Comparison of ENCODE assay signal across 8 cellular contexts in the genomic region with DNA sequence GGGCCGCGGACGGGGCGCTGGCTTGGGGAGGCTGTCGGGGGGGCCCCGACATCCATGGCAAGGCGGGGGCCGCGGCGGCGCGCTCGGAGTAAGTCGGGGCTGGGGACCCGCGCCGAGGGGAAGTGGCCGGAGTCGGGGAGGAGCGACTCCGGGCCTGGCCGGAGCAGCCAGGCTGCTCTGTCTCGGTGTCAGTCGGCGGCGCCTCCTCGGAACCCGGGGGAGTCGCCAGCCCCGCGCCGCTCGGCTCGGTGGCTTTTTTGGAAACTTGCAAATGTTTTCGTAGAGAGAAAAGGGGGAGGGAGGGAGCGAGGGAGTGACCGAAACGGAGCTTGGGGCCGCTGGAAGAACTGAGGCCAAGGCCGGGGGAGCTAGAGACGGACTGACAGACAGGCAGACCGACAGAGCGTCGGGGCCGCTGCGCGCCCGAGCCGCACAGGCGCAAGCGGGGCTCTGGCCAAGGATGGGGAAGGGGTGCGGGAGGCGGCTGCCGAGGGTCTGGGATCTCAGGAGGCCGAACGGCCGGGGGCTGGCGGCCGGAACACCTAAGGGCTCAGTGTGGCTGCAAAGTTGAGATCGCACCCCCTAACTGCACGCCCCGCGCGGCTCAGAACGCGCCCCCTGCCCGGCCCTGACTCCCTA. TPM values are rescaled to one million over a fixed set of nuclear protein-coding genes. Genes with fewer than 3 reads are reported as not detected.
DNase-seq lines count a peak whose midpoint lies in the region; ATAC-seq and TF ChIP-seq lines count a peak whose summit lies in the region.

No MANE protein-coding gene starts in this region.

- CTCF ChIA-PET in PC-9 (lab: Charles Lee): no interaction called here

- H3K4me1 Mint-ChIP-seq in endodermal cell (peaks cover 14% of the 10 kb centered on the region), naive B cell (peaks cover 9 to 17% (median 13%) of the 10 kb centered on the region in 3 donors)

- H3K4me2 ChIP-seq in PC-9: peak overlapping the region; percentile 28; the same call in 1 of the 2 replicates

- no peaks in the 10 kb centered on the region for H4K20me1 ChIP-seq in PC-9 (ENCODE audit: insufficient read depth)

- no peaks in the 10 kb centered on the region for H3K79me2 ChIP-seq in PC-9 (ENCODE audit: low read depth)

- peak; percentile 76 for DNase-seq in ELF-1 (ENCODE audit: low read depth, low spot score)
- no peak for DNase-seq in PC-9
- DNase-seq in endodermal cell: peak; percentile 84
- DNase-seq in naive B cell: no peak
- DNase-seq in Kasumi-1 (lab: John Stamatoyannopoulos, UW): no peak
- no peak for DNase-seq in posterior cingulate gyrus
- DNase-seq in hippocampal formation (lab: John Stamatoyannopoulos, UW): no peak
- no peak for DNase-seq in stimulated activated CD4-positive, alpha-beta T cell treated with anti-CD3 and anti-CD28 coated beads, Interleukin-2, amount 100 ng/mL, for 48 hours

- H3K4me1 ChIP-seq in PC-9 (replicated peaks; ENCODE audit: insufficient read depth) (peaks cover 12% of the 10 kb centered on the region), endodermal cell (ENCODE audit: control insufficient read depth, insufficient read depth, low read length) (peaks cover 8% of the 10 kb centered on the region)

- H2AFZ ChIP-seq in PC-9: no peak overlapping the region

- H3K27me3 ChIP-seq in PC-9 (ENCODE audit: insufficient read depth, low read depth) (peaks cover 35% of the 10 kb centered on the region), endodermal cell (ENCODE audit: control insufficient read depth, insufficient read depth, low read length, poor library complexity, severe bottlenecking) (peaks cover 59% of the 10 kb centered on the region)

- TF ChIP-seq CTCF in PC-9 (conservative IDR thresholded peaks at IDR 0.05) (no peak), endodermal cell (conservative IDR thresholded peaks at IDR 0.05) (no peak)

- H3K4me3 Mint-ChIP-seq in endodermal cell (peak overlapping the region; percentile 68), naive B cell (peak overlapping the region; percentile 60 to 88 (median 80))

- H3K9me2 ChIP-seq in PC-9 (ENCODE audit: insufficient read depth): no peaks in the 10 kb centered on the region

- intact Hi-C loops in PC-9 (cut with micrococcal nuclease; ENCODE audit: unreplicated experiment) (no loop called here), posterior cingulate gyrus (cut with DNase I) (no loop called here)

- H3K27ac Mint-ChIP-seq in endodermal cell: no peak overlapping the region
- H3K27ac Mint-ChIP-seq in naive B cell: no peak overlapping the region

- H3F3A ChIP-seq in PC-9 (ENCODE audit: insufficient read depth, low read depth): no peaks in the 10 kb centered on the region; the same call in 1 of the 2 replicates

- peak; percentile 20 to 24 for ATAC-seq in naive B cell (ENCODE audit: low read depth in 2 of 2)

- WGBS in endodermal cell (ENCODE audit: insufficient coverage in 1 of 2, insufficient read length in 1 of 2), 2 experiments: 0 to 1% methylated on average over 31 to 67 of the region's 67 CpGs

- H3K9me3 Mint-ChIP-seq in endodermal cell (no peaks in the 10 kb centered on the region), naive B cell (no peaks in the 10 kb centered on the region)

- H3K36me3 Mint-ChIP-seq in endodermal cell (ENCODE audit: low read depth) (no peaks in the 10 kb centered on the region), naive B cell (no peaks in the 10 kb centered on the region)

- H3K27me3 Mint-ChIP-seq in endodermal cell (ENCODE audit: insufficient read depth) (peaks cover 81% of the 10 kb centered on the region), naive B cell (peaks cover 28 to 50% (median 38%) of the 10 kb centered on the region in 3 donors)

- H3K36me3 ChIP-seq in PC-9 (ENCODE audit: low read depth) (no peaks in the 10 kb centered on the region), endodermal cell (ENCODE audit: control insufficient read depth, insufficient read depth, low read length) (no peaks in the 10 kb centered on the region)

- H3K9ac ChIP-seq in endodermal cell (ENCODE audit: extremely low read depth, low read length, poor library complexity, severe bottlenecking): no peak overlapping the region

- no peaks in the 10 kb centered on the region for H3K9me3 ChIP-seq in PC-9 (ENCODE audit: insufficient read depth, low read depth)
- H3K9me3 ChIP-seq in endodermal cell (ENCODE audit: control insufficient read depth, low read length): no peaks in the 10 kb centered on the region

- no peak overlapping the region for H3K27ac ChIP-seq in PC-9
- H3K27ac ChIP-seq in endodermal cell (ENCODE audit: low read depth, low read length): no peak overlapping the region

- no TSS peak for BruUV-seq in PC-9 (replicated peaks; lab: Mats Ljungman, UMichigan)

- POLR2A ChIA-PET in PC-9 (lab: Charles Lee; ENCODE audit: unreplicated experiment): interaction anchor here (0.5 to 0.6 kb wide), 2 partner anchors 11 to 1273 kb away, joined by 3 to 10 read pairs; no protein-coding TSS in a partner anchor

- no peak overlapping the region; the same call in 1 of the 2 replicates for H3K4me3 ChIP-seq in PC-9
- peak overlapping the region; percentile 77 for H3K4me3 ChIP-seq in endodermal cell (ENCODE audit: low read length)

RNA-seq across cellular contexts. Expression of a gene that starts 5.0 kb away (rescaled TPM):
- not detected in 2 replicates for total RNA-seq in PC-9 (2021)
- total RNA-seq in endodermal cell: 1 to 10 TPM in 1 of 2 donors, under 1 TPM in 1; 0.69 to 4.8 TPM
- 5.2 TPM for polyA plus RNA-seq in endodermal cell (2013, experiment 1 of 2)
- polyA plus RNA-seq in endodermal cell (2013, experiment 2 of 2): 4.3 TPM
- polyA plus RNA-seq in naive B cell (ENCODE audit: low read depth in 6 of 6): not detected

RNA-seq across cellular contexts. Expression of a gene that starts 19.3 kb away (rescaled TPM):
- total RNA-seq in PC-9 (2021) (not detected in 2 replicates), endodermal cell (1 to 10 TPM; 1.6 to 2.3 TPM)
- polyA plus RNA-seq in endodermal cell (2013, experiment 1 of 2): 1.4 TPM
- 0.70 TPM for polyA plus RNA-seq in endodermal cell (2013, experiment 2 of 2)
- not detected for polyA plus RNA-seq in naive B cell (ENCODE audit: low read depth in 6 of 6)

Comparison
In these comparisons a context has a peak if more than half of its experiments do, and no peak if none do; other contexts are left out.
1. DNase-seq: peak in ELF-1 (single experiment) and endodermal cell (single experiment); none in PC-9 (0 of 2), naive B cell (single experiment), Kasumi-1 (0 of 2), posterior cingulate gyrus (0 of 10), hippocampal formation (0 of 2) and stimulated activated CD4-positive, alpha-beta T cell treated with anti-CD3 and anti-CD28 coated beads, Interleukin-2, amount 100 ng/mL, for 48 hours (0 of 2).